Comparison of ENCODE assay signal across 1 cellular context in the genomic region with DNA sequence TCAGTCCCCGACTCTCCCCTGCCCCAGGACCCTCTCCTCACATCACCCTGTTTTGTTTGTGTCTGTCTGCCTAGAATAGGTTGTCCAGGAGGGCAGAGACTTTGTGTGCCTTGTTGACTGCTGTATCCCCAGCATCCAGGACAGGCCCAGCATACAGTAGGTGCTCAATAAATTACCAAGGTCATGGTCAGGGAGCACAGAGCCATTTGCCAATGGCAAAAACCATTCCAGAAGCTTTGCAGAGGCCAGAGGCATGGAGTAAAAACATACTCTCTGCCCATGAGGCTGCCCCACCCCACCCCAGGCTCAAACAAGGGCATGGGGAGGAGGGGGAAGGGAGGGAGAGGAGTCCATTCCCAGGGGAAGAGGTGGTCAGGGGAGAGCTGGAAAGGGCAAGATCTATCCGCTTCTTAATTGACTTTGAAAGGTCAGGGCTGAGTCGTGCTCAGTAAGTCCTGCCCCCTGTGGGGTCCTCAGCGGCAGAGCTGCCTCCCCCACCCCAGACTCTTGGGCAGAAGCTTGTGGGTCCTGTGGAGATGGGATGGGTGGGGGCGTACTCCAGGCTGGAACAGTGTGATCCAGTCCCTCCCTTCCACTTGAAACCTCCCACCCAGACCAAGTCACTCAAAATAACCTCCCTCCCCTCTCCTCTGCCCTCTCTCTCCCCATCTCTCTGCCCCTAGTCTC.
TF ChIP-seq lines count a peak whose summit lies in the region.

No MANE protein-coding gene starts in this region.

TF ChIP-seq in GM23338, 12 proteins besides CTCF, POLR2A, EP300 and RAD21 (continued from another document):
- TF ChIP-seq ZNF462 (CRISPR knock-in tag; IDR thresholded peaks at IDR 0.05), result no peak
- TF ChIP-seq EZH2phosphoT487 (IDR thresholded peaks at IDR 0.05; ENCODE audit: unreplicated experiment), result no peak
- no peak for TF ChIP-seq ZNF331 (CRISPR knock-in tag; IDR thresholded peaks at IDR 0.05; ENCODE audit: low read depth)
- TF ChIP-seq EZH2 (IDR thresholded peaks at IDR 0.05; ENCODE audit: low read depth, unreplicated experiment), result no peak
- TF ChIP-seq, protein P1, sequence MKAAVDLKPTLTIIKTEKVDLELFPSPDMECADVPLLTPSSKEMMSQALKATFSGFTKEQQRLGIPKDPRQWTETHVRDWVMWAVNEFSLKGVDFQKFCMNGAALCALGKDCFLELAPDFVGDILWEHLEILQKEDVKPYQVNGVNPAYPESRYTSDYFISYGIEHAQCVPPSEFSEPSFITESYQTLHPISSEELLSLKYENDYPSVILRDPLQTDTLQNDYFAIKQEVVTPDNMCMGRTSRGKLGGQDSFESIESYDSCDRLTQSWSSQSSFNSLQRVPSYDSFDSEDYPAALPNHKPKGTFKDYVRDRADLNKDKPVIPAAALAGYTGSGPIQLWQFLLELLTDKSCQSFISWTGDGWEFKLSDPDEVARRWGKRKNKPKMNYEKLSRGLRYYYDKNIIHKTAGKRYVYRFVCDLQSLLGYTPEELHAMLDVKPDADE (IDR thresholded peaks at IDR 0.05), result no peak
- TF ChIP-seq POLR2AphosphoS5 (IDR thresholded peaks at IDR 0.05; ENCODE audit: low read depth), result no peak
- TF ChIP-seq NANOG (IDR thresholded peaks at IDR 0.05; ENCODE audit: borderline replicate concordance), result no peak
